ENCODE assay signal across 1 cellular context in the genomic region with DNA sequence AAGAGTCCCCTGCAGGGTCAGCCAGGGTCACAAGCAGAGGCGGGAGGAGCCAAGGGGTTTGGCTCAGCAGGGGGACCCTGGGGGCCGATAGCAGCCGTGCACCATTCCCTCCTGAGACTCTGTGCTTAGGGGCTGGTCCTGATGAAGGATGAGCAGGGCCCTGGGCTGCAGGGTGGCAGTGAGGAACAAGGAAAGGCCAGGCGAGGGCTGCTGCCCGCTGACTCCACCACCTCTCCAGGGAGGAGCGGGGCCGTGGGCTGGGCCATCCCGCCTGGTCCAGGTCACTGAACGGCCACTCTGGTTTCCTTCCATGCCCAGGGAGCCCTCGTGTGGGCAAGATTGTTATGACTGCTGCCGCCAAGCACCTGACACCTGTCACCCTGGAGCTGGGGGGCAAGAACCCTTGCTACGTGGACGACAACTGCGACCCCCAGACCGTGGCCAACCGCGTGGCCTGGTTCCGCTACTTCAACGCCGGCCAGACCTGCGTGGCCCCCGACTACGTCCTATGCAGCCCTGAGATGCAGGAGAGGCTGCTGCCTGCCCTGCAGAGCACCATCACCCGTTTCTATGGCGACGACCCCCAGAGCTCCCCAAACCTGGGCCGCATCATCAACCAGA.
TF ChIP-seq lines count a peak whose summit lies in the region.

No MANE protein-coding gene starts in this region.

TF ChIP-seq in HCT116, 20 proteins besides CTCF, POLR2A, EP300 and RAD21:
- no peak for TF ChIP-seq CBX3 (IDR thresholded peaks at IDR 0.05; ENCODE audit: low read depth)
- TF ChIP-seq, protein P1, sequence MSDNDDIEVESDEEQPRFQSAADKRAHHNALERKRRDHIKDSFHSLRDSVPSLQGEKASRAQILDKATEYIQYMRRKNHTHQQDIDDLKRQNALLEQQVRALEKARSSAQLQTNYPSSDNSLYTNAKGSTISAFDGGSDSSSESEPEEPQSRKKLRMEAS (IDR thresholded peaks at IDR 0.05) = no peak
- no peak for TF ChIP-seq ZFX (IDR thresholded peaks at IDR 0.05)
- TF ChIP-seq, protein P2, sequence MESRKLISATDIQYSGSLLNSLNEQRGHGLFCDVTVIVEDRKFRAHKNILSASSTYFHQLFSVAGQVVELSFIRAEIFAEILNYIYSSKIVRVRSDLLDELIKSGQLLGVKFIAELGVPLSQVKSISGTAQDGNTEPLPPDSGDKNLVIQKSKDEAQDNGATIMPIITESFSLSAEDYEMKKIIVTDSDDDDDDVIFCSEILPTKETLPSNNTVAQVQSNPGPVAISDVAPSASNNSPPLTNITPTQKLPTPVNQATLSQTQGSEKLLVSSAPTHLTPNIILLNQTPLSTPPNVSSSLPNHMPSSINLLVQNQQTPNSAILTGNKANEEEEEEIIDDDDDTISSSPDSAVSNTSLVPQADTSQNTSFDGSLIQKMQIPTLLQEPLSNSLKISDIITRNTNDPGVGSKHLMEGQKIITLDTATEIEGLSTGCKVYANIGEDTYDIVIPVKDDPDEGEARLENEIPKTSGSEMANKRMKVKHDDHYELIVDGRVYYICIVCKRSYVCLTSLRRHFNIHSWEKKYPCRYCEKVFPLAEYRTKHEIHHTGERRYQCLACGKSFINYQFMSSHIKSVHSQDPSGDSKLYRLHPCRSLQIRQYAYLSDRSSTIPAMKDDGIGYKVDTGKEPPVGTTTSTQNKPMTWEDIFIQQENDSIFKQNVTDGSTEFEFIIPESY (IDR thresholded peaks at IDR 0.05; ENCODE audit: extremely low read depth, insufficient replicate concordance, low read length) = no peak
- TF ChIP-seq SP1 (IDR thresholded peaks at IDR 0.05; ENCODE audit: low read depth) = no peak
- no peak for TF ChIP-seq EZH2 (IDR thresholded peaks at IDR 0.05)
- TF ChIP-seq EZH2phosphoT487 (IDR thresholded peaks at IDR 0.05; ENCODE audit: borderline replicate concordance) = no peak
- TF ChIP-seq, protein P3, sequence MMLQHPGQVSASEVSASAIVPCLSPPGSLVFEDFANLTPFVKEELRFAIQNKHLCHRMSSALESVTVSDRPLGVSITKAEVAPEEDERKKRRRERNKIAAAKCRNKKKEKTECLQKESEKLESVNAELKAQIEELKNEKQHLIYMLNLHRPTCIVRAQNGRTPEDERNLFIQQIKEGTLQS (IDR thresholded peaks at IDR 0.05) = no peak
